In the genomic region with DNA sequence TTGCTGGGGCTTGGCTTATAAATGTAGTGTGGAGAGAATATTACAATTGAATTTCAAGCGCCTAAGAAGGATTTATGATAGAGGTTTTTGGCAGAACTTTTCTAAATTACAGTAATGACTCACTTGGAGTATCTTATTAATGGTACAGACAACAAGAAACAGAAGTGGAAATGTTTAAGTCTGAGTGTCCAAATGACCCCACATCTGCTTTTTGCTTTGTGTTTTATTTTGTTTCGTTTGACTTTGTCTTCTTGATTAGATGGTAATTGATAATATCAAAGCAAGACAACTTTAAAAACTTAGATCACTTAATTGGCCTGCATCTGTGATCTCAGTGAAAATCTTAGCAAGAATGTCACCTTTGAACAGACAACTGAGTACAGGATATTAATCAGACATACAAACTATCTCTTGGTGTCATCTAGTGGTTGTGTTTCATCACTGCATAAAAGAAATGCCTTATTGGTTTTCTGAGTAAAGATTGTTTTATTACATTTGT, we compare ENCODE assay signal across 8 cellular contexts.
DNase-seq lines count a peak whose midpoint lies in the region; ATAC-seq and TF ChIP-seq lines count a peak whose summit lies in the region.

No MANE protein-coding gene starts in this region.

- no peak overlapping the region for H3K27ac ChIP-seq in C4-2B

- peak; percentile 76 for TF ChIP-seq CTCF in C4-2B (conservative IDR thresholded peaks at IDR 0.05)

- ATAC-seq in HG03432 (IDR thresholded peaks at IDR 0.05; ENCODE audit: unreplicated experiment) (peak; percentile 47), HG02571 (IDR thresholded peaks at IDR 0.05; ENCODE audit: unreplicated experiment) (no peak), HG03135 (IDR thresholded peaks at IDR 0.05; ENCODE audit: unreplicated experiment) (no peak), GM18907 (IDR thresholded peaks at IDR 0.05; ENCODE audit: unreplicated experiment) (no peak)

- peak; percentile 55 for DNase-seq in RKO (ENCODE audit: low spot score)
- peak; percentile 14 for DNase-seq in inferior parietal cortex (ENCODE audit: extremely low spot score)
- no peak for DNase-seq in H7

- H3K4me3 ChIP-seq in H7 (ENCODE audit: insufficient read depth, low read depth, low read length), result no peak overlapping the region

- H3K36me3 ChIP-seq in H7 (replicated peaks; ENCODE audit: control insufficient read depth, insufficient read depth, low read length), result no peaks in the 10 kb centered on the region

- H3K27me3 ChIP-seq in H7 (ENCODE audit: control insufficient read depth, insufficient read depth, low read length), result no peaks in the 10 kb centered on the region
